10 cellular contexts compared by ENCODE assay signal in genomic region chr15:73691398-73691797, GRCh38. TPM values are rescaled to one million over a fixed set of nuclear protein-coding genes. Genes with fewer than 3 reads are reported as not detected.
DNase-seq lines count a peak whose midpoint lies in the region; ATAC-seq and TF ChIP-seq lines count a peak whose summit lies in the region.
"Had no signal": no experiment of that assay in that cellular context is flagged by ENCODE, and none has a peak within 500 bp of the region (broad histone marks: within the 10 kb centered on the region; RNA-seq: fewer than 3 reads in every experiment).

No MANE protein-coding gene starts in this region.

- peak; percentile 25 to 56; a peak in 3 of 4 replicates for TF ChIP-seq CTCF in GM23338 (conservative IDR thresholded peaks at IDR 0.05; ENCODE audit: low read depth in 2 of 2)
- TF ChIP-seq CTCF in WERI-Rb-1 (IDR thresholded peaks at IDR 0.05; ENCODE audit: low read depth, low read length) = no peak
- peak in 9 of 12 donors; percentile 8 to 52 (median 31) for TF ChIP-seq CTCF in heart left ventricle (IDR thresholded peaks at IDR 0.05)
- no peak for TF ChIP-seq CTCF in sigmoid colon (IDR thresholded peaks at IDR 0.05)

- H3K4me1 ChIP-seq in GM23338 (ENCODE audit: insufficient read depth) = peaks cover 43% of the 10 kb centered on the region
- H3K4me1 ChIP-seq in heart left ventricle = peaks cover 2 to 81% (median 63%) of the 10 kb centered on the region in 12 donors
- peaks cover 0 to 74% (median 67%) of the 10 kb centered on the region in 4 donors for H3K4me1 ChIP-seq in sigmoid colon

- H3K27ac Mint-ChIP-seq in GM23338 = no peak overlapping the region
- no peak overlapping the region for H3K27ac Mint-ChIP-seq in immature natural killer cell

- H3K4me2 ChIP-seq in GM23338 = 0 out of 2 replicates have a peak overlapping the region, but pooled peaks have one; percentile 7

- no peak overlapping the region for H3K4me3 ChIP-seq in GM23338
- H3K4me3 ChIP-seq in WERI-Rb-1 (ENCODE audit: low read depth, low read length) = no peak overlapping the region
- no peak overlapping the region for H3K4me3 ChIP-seq in heart left ventricle
- no peak overlapping the region for H3K4me3 ChIP-seq in sigmoid colon
- H3K4me3 ChIP-seq: dorsolateral prefrontal cortex had no signal

- H2AFZ ChIP-seq in GM23338 = no peak overlapping the region

- no peaks in the 10 kb centered on the region for H3F3A ChIP-seq in GM23338 (replicated peaks; ENCODE audit: low read depth)

- H3K4me3 Mint-ChIP-seq in GM23338 (no peak overlapping the region), immature natural killer cell (no peak overlapping the region)

- H3K9me2 ChIP-seq in GM23338 (ENCODE audit: insufficient read depth) = no peaks in the 10 kb centered on the region

- H3K4me1 Mint-ChIP-seq in GM23338 (peaks cover 43% of the 10 kb centered on the region), immature natural killer cell (peaks cover 0 to under 1% of the 10 kb centered on the region in 2 donors)

- H3K27me3 Mint-ChIP-seq in GM23338 (ENCODE audit: insufficient read depth, low read depth, poor library complexity) (peaks cover 2% of the 10 kb centered on the region), immature natural killer cell (ENCODE audit: low read depth in 3 of 3) (peaks cover 5 to 28% (median 10%) of the 10 kb centered on the region in 3 donors)

- H4K20me1 ChIP-seq in GM23338 (replicated peaks; ENCODE audit: insufficient read depth) = peaks cover 64% of the 10 kb centered on the region

- H3K27ac ChIP-seq in GM23338 (ENCODE audit: low read depth) = no peak overlapping the region
- no peak overlapping the region for H3K27ac ChIP-seq in WERI-Rb-1
- H3K27ac ChIP-seq in heart left ventricle = peak overlapping the region in 7 of 12 donors; percentile 10 to 44 (median 29)
- peak overlapping the region in 2 of 4 donors; percentile 50 for H3K27ac ChIP-seq in sigmoid colon

- H3K9me3 Mint-ChIP-seq in GM23338 (no peaks in the 10 kb centered on the region), immature natural killer cell (no peaks in the 10 kb centered on the region)

- H3K27me3 ChIP-seq in GM23338 (ENCODE audit: insufficient read depth) = no peaks in the 10 kb centered on the region
- H3K27me3 ChIP-seq in WERI-Rb-1 (ENCODE audit: insufficient read depth, low read depth, severe bottlenecking) = no peaks in the 10 kb centered on the region
- peaks cover 0 to 6% (median 0%) of the 10 kb centered on the region in 9 donors for H3K27me3 ChIP-seq in heart left ventricle
- no peaks in the 10 kb centered on the region for H3K27me3 ChIP-seq in sigmoid colon
- H3K27me3 ChIP-seq: dorsolateral prefrontal cortex had no signal

- DNase-seq in GM23338 (ENCODE audit: low spot score) (peak; percentile 84), WERI-Rb-1 (peak; percentile 83), heart left ventricle (peak; percentile 60 to 81 (median 72)), sigmoid colon (peak; percentile 74), activated gamma-delta T cell treated with Interleukin-2 at 50 U/mL for 16 hours (no peak), immature natural killer cell (no peak)
- DNase-seq in activated T-cell treated with anti-CD3 and anti-CD28 coated beads, Interleukin-2, amount 50 U/mL, for 48 hours = no peak
- DNase-seq: NCI-H1930 had no signal

- no peak for TF ChIP-seq EP300 in sigmoid colon (IDR thresholded peaks at IDR 0.05)

- ATAC-seq in GM23338 (peak; percentile 91), heart left ventricle (peak; percentile 76 to 84 (median 80)), GM18519 (IDR thresholded peaks at IDR 0.05; ENCODE audit: low FRiP score, unreplicated experiment) (no peak)

- TF ChIP-seq POLR2A in heart left ventricle (IDR thresholded peaks at IDR 0.05) = no peak
- TF ChIP-seq POLR2A in sigmoid colon (IDR thresholded peaks at IDR 0.05) = no peak

- no peaks in the 10 kb centered on the region for H3K36me3 ChIP-seq in GM23338 (ENCODE audit: insufficient read depth)
- peaks cover 10% of the 10 kb centered on the region for H3K36me3 ChIP-seq in WERI-Rb-1
- no peaks in the 10 kb centered on the region for H3K36me3 ChIP-seq in heart left ventricle
- no peaks in the 10 kb centered on the region for H3K36me3 ChIP-seq in sigmoid colon

- 39 to 53% (median 42%) methylated on average over 6 of the region's 6 CpGs for WGBS in heart left ventricle, 4 donors
- 63 to 68% methylated on average over 6 of the region's 6 CpGs for whole genome bisulfite sequencing in sigmoid colon, 2 donors

- intact Hi-C loops in heart left ventricle (cut with DNase I) (loop anchor here in 1 of 10 donors (10.0 kb wide), 1 partner anchor 57 kb away; the partner anchor contains the start of gene NPTN), sigmoid colon (cut with DNase I) (no loop called here)

- H3K9me3 ChIP-seq in WERI-Rb-1 (ENCODE audit: severe bottlenecking) (no peaks in the 10 kb centered on the region), heart left ventricle (no peaks in the 10 kb centered on the region), sigmoid colon (no peaks in the 10 kb centered on the region)

- H3K79me2 ChIP-seq in GM23338 (replicated peaks; ENCODE audit: insufficient read depth) = peaks cover 100% of the 10 kb centered on the region

- H3K36me3 Mint-ChIP-seq in GM23338 (ENCODE audit: low read depth) (peaks cover 7% of the 10 kb centered on the region; the same call in 1 of the 3 replicates), immature natural killer cell (no peaks in the 10 kb centered on the region)

TF ChIP-seq in GM23338, 12 proteins besides CTCF, POLR2A, EP300 and RAD21 (continues in another document):
- no peak for TF ChIP-seq JUNB (IDR thresholded peaks at IDR 0.05; ENCODE audit: unreplicated experiment)
- no peak for TF ChIP-seq EZH2phosphoT487 (IDR thresholded peaks at IDR 0.05; ENCODE audit: unreplicated experiment)

RNA-seq across cellular contexts. Expression of gene CD276, which starts 7.2 kb away (rescaled TPM):
- total RNA-seq in GM23338 (2014; rRNA removed; shearing (Covaris generic)) = 131 and 158 TPM in 2 replicates
- polyA plus RNA-seq in GM23338 (2016; fragmentation: Nextera tagmentation; extraction: Ambion mirVana) = 58.3 and 60.9 TPM in 2 replicates
- 100 to 1,000 TPM in 1 of 9 donors, 10 to 100 TPM in 8; 32.0 to 127 (median 53.3) TPM for total RNA-seq in heart left ventricle
- polyA plus RNA-seq in heart left ventricle = 10 to 100 TPM; 29.1 to 85.4 TPM
- 10 to 100 TPM; 20.4 to 59.8 (median 36.7) TPM for total RNA-seq in sigmoid colon
- polyA plus RNA-seq in sigmoid colon = 10 to 100 TPM; 15.7 to 38.6 (median 16.8) TPM
- not detected for polyA plus RNA-seq in immature natural killer cell

RNA-seq across cellular contexts. Expression of gene NPTN, which starts 58.2 kb away (rescaled TPM):
- 113 and 121 TPM in 2 replicates for total RNA-seq in GM23338 (2014; rRNA removed; shearing (Covaris generic))
- polyA plus RNA-seq in GM23338 (2016; fragmentation: Nextera tagmentation; extraction: Ambion mirVana) = 53.0 and 56.3 TPM in 2 replicates
- 100 to 1,000 TPM; 166 to 264 (median 205) TPM for total RNA-seq in heart left ventricle
- 100 to 1,000 TPM in 1 of 2 donors, 10 to 100 TPM in 1; 89.3 to 194 TPM for polyA plus RNA-seq in heart left ventricle
- total RNA-seq in sigmoid colon = 100 to 1,000 TPM; 216 to 320 (median 299) TPM
- polyA plus RNA-seq in sigmoid colon = 10 to 100 TPM; 40.8 to 98.6 (median 42.5) TPM
- polyA plus RNA-seq in immature natural killer cell = 10 to 100 TPM; 30.3 to 58.7 (median 41.6) TPM

Comparison
In these comparisons a context has a peak if more than half of its experiments do, and no peak if none do; other contexts are left out.
1. DNase-seq: peak in GM23338 (single experiment), WERI-Rb-1 (single experiment), heart left ventricle (5 of 5) and sigmoid colon (single experiment); none in activated T-cell treated with anti-CD3 and anti-CD28 coated beads, Interleukin-2, amount 50 U/mL, for 48 hours (0 of 2), activated gamma-delta T cell treated with Interleukin-2 at 50 U/mL for 16 hours (single experiment) and immature natural killer cell (0 of 3).
2. H3K27ac ChIP-seq: peak in heart left ventricle (7 of 12); none in GM23338 (single experiment) and WERI-Rb-1 (single experiment).
3. CTCF ChIP-seq: peak in GM23338 (2 of 2) and heart left ventricle (9 of 12); none in WERI-Rb-1 (single experiment) and sigmoid colon (0 of 4).
4. RNA of gene CD276, which starts 7.2 kb away (polyA plus RNA-seq): 29.1 to 85.4 TPM in heart left ventricle, 58.3 to 60.9 TPM in GM23338 and 15.7 to 38.6 TPM in sigmoid colon; not detected in immature natural killer cell; every median in the first group is over 10 times any median in the second.